1 cellular context compared by ENCODE assay signal in genomic region chr17:67585077-67585602, GRCh38.
TF ChIP-seq lines count a peak whose summit lies in the region.

No MANE protein-coding gene starts in this region.

TF ChIP-seq in HEK293, 187 proteins besides CTCF, POLR2A, EP300 and RAD21 (continued from another document and continues in another):
- 0 out of 2 replicates have a peak, but pooled peaks have one; percentile 30 for TF ChIP-seq ZBTB10 (tag by site-specific recombination; IDR thresholded peaks at IDR 0.05)
- TF ChIP-seq HOXD13 (CRISPR knock-in tag; IDR thresholded peaks at IDR 0.05; ENCODE audit: borderline replicate concordance), result 0 out of 2 replicates have a peak, but pooled peaks have one; percentile 13
- 0 out of 2 replicates have a peak, but pooled peaks have one; percentile 41 for TF ChIP-seq ZBTB6 (tag by site-specific recombination; IDR thresholded peaks at IDR 0.05)
- peak; percentile 70; the same call in 1 of the 2 replicates for TF ChIP-seq YY1 (tag by site-specific recombination; IDR thresholded peaks at IDR 0.05)
- peak; percentile 89 for TF ChIP-seq TRIM28 (IDR thresholded peaks at IDR 0.05; ENCODE audit: borderline replicate concordance, low read length)
- TF ChIP-seq ZNF768 (tag by site-specific recombination; IDR thresholded peaks at IDR 0.05), result no peak
- TF ChIP-seq REST (tag by site-specific recombination; IDR thresholded peaks at IDR 0.05), result no peak
- peak; percentile 95 for TF ChIP-seq ZIC2 (tag by site-specific recombination; IDR thresholded peaks at IDR 0.05)
- 0 out of 2 replicates have a peak, but pooled peaks have one; percentile 14 for TF ChIP-seq ZSCAN18 (tag by site-specific recombination; IDR thresholded peaks at IDR 0.05)
- TF ChIP-seq TCF7L2 (IDR thresholded peaks at IDR 0.05; ENCODE audit: borderline replicate concordance, low read depth, low read length), result peak; percentile 81
- TF ChIP-seq ZNF488 (tag by site-specific recombination; IDR thresholded peaks at IDR 0.05), result peak; percentile 77
- no peak for TF ChIP-seq ELK4 (IDR thresholded peaks at IDR 0.05; ENCODE audit: borderline replicate concordance, low read depth, low read length)
- TF ChIP-seq SP2 (tag by site-specific recombination; IDR thresholded peaks at IDR 0.05), result peak; percentile 34; the same call in 1 of the 2 replicates
- TF ChIP-seq KLF1 (tag by site-specific recombination; IDR thresholded peaks at IDR 0.05), result peak; percentile 53; the same call in 1 of the 2 replicates
- no peak for TF ChIP-seq BCL11A (tag by site-specific recombination; IDR thresholded peaks at IDR 0.05; ENCODE audit: low read depth)
- no peak for TF ChIP-seq ZNF776 (tag by site-specific recombination; IDR thresholded peaks at IDR 0.05; ENCODE audit: borderline replicate concordance)
- no peak for TF ChIP-seq ZNF169 (tag by site-specific recombination; IDR thresholded peaks at IDR 0.05)
- TF ChIP-seq ZNF19 (tag by site-specific recombination; IDR thresholded peaks at IDR 0.05; ENCODE audit: low read depth), result peak; percentile 90
- TF ChIP-seq GLI2 (tag by site-specific recombination; IDR thresholded peaks at IDR 0.05; ENCODE audit: borderline replicate concordance, low read depth), result peak; percentile 82; the same call in 1 of the 2 replicates
- TF ChIP-seq ZNF571 (tag by site-specific recombination; IDR thresholded peaks at IDR 0.05), result no peak
- no peak for TF ChIP-seq ZNF311 (tag by site-specific recombination; IDR thresholded peaks at IDR 0.05; ENCODE audit: borderline replicate concordance)
- 0 out of 2 replicates have a peak, but pooled peaks have one; percentile 26 for TF ChIP-seq ZSCAN23 (tag by site-specific recombination; IDR thresholded peaks at IDR 0.05)
- TF ChIP-seq ZNF623 (tag by site-specific recombination; IDR thresholded peaks at IDR 0.05), result no peak
- 0 out of 2 replicates have a peak, but pooled peaks have one; percentile 12 for TF ChIP-seq ZNF341 (tag by site-specific recombination; IDR thresholded peaks at IDR 0.05; ENCODE audit: low read depth)
- peak; percentile 95 for TF ChIP-seq ZNF664 (tag by site-specific recombination; IDR thresholded peaks at IDR 0.05)
- TF ChIP-seq ZNF133 (tag by site-specific recombination; IDR thresholded peaks at IDR 0.05), result no peak
- no peak for TF ChIP-seq ZNF416 (tag by site-specific recombination; IDR thresholded peaks at IDR 0.05)
- no peak for TF ChIP-seq ZNF558 (tag by site-specific recombination; IDR thresholded peaks at IDR 0.05)
- TF ChIP-seq ZNF18 (tag by site-specific recombination; IDR thresholded peaks at IDR 0.05), result peak; percentile 81
- peak; percentile 87 for TF ChIP-seq SCRT1 (tag by site-specific recombination; IDR thresholded peaks at IDR 0.05; ENCODE audit: borderline replicate concordance)
- peak; percentile 87 for TF ChIP-seq PRDM4 (tag by site-specific recombination; IDR thresholded peaks at IDR 0.05)
- TF ChIP-seq ZNF645 (tag by site-specific recombination; IDR thresholded peaks at IDR 0.05), result peak; percentile 69; the same call in 1 of the 2 replicates
- no peak for TF ChIP-seq ZNF560 (tag by site-specific recombination; IDR thresholded peaks at IDR 0.05; ENCODE audit: borderline replicate concordance)
- TF ChIP-seq ZNF561 (tag by site-specific recombination; IDR thresholded peaks at IDR 0.05; ENCODE audit: borderline replicate concordance), result peak; percentile 90
- TF ChIP-seq ZNF600 (tag by site-specific recombination; IDR thresholded peaks at IDR 0.05), result peak; percentile 57
- peak; percentile 70 for TF ChIP-seq ZNF629 (tag by site-specific recombination; IDR thresholded peaks at IDR 0.05)
- peak; percentile 92 for TF ChIP-seq ZEB2 (tag by site-specific recombination; IDR thresholded peaks at IDR 0.05)
- TF ChIP-seq ZNF324 (tag by site-specific recombination; IDR thresholded peaks at IDR 0.05), result peak; percentile 42; the same call in 1 of the 2 replicates
- peak; percentile 96 for TF ChIP-seq WT1 (tag by site-specific recombination; IDR thresholded peaks at IDR 0.05)
- peak; percentile 74 for TF ChIP-seq KLF10 (tag by site-specific recombination; IDR thresholded peaks at IDR 0.05)
- no peak for TF ChIP-seq HOXC10 (CRISPR knock-in tag; IDR thresholded peaks at IDR 0.05)
